Comparison of ENCODE assay signal across 1 cellular context in the genomic region with DNA sequence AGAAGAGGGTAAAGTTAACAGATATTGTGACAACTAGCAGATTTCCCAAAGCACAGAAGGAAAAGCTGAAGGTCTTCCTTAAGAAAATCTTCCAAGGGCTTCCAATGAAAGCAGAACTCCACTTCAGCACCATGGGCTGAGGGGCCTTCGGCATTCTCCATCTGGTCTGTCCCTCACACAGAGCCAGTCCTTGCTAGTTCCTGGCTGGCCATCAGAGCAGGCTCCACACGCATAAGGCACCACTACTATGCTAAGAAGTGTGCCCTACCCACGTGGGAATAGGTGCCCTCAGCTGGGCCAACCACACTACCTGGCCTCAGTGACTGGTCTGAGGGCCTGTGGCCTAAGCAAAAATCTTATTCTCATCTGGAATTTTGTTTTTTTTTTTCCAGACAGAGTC.
TF ChIP-seq lines count a peak whose summit lies in the region.

No MANE protein-coding gene starts in this region.

TF ChIP-seq in WTC11, 78 proteins besides CTCF, POLR2A, EP300 and RAD21 (continued from another document):
- TF ChIP-seq, protein P1, sequence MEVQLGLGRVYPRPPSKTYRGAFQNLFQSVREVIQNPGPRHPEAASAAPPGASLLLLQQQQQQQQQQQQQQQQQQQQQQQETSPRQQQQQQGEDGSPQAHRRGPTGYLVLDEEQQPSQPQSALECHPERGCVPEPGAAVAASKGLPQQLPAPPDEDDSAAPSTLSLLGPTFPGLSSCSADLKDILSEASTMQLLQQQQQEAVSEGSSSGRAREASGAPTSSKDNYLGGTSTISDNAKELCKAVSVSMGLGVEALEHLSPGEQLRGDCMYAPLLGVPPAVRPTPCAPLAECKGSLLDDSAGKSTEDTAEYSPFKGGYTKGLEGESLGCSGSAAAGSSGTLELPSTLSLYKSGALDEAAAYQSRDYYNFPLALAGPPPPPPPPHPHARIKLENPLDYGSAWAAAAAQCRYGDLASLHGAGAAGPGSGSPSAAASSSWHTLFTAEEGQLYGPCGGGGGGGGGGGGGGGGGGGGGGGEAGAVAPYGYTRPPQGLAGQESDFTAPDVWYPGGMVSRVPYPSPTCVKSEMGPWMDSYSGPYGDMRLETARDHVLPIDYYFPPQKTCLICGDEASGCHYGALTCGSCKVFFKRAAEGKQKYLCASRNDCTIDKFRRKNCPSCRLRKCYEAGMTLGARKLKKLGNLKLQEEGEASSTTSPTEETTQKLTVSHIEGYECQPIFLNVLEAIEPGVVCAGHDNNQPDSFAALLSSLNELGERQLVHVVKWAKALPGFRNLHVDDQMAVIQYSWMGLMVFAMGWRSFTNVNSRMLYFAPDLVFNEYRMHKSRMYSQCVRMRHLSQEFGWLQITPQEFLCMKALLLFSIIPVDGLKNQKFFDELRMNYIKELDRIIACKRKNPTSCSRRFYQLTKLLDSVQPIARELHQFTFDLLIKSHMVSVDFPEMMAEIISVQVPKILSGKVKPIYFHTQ (CRISPR knock-in tag; IDR thresholded peaks at IDR 0.05), result no peak
- TF ChIP-seq FOXK1 (CRISPR knock-in tag; IDR thresholded peaks at IDR 0.05), result no peak
